26 cellular contexts compared by ENCODE assay signal in genomic region chr5:19605846-19606407, GRCh38.
DNase-seq lines count a peak whose midpoint lies in the region; ATAC-seq and TF ChIP-seq lines count a peak whose summit lies in the region.
"Had no signal": no experiment of that assay in that cellular context is flagged by ENCODE, and none has a peak within 500 bp of the region (broad histone marks: within the 10 kb centered on the region; RNA-seq: fewer than 3 reads in every experiment).

No MANE protein-coding gene starts in this region.

- H3K4me1 ChIP-seq in left lung, result no peaks in the 10 kb centered on the region
- H3K4me1 ChIP-seq: Caco-2 had no signal

- H3K4me3 ChIP-seq in left lung, result no peak overlapping the region
- H3K4me3 ChIP-seq: GM12878, SK-N-MC had no signal

- peaks cover 0 to 13% of the 10 kb centered on the region in 2 donors for H3K9me3 ChIP-seq in left lung

- H3K27ac ChIP-seq in left lung, result no peak overlapping the region
- H3K27ac ChIP-seq: brain microvascular endothelial cell, SK-N-MC had no signal

- DNase-seq in DMS53 treated with DMSO at 0.1 percent for 48 hours (lab: John Stamatoyannopoulos, UW; ENCODE audit: unreplicated experiment) (peak; percentile 75), NCI-H2029 (lab: John Stamatoyannopoulos, UW) (peak; percentile 7), SHP77 treated with DMSO at 0.1 percent for 48 hours (lab: John Stamatoyannopoulos, UW) (peak; percentile 36), left lung (no peak), pons (ENCODE audit: low spot score) (no peak), mucosa of gallbladder (ENCODE audit: low spot score) (no peak)
- DNase-seq: activated CD4-positive, alpha-beta T cell treated with anti-CD3 and anti-CD28 coated beads for 4 hours; activated CD8-positive, alpha-beta memory T cell treated with anti-CD3 and anti-CD28 coated beads for 24 hours; activated T-cell treated with anti-CD3 and anti-CD28 coated beads, Interleukin-2, amount 50 U/mL, for 1 hour; brain microvascular endothelial cell; C1 segment of cervical spinal cord; Caco-2; effector CD4-positive, alpha-beta T cell; erythroblast; foreskin fibroblast; KBM-7; naive thymus-derived CD8-positive, alpha-beta T cell; NCI-H146; NCI-H226; right cardiac atrium; stimulated activated CD4-positive, alpha-beta T cell treated with anti-CD3 and anti-CD28 coated beads, Interleukin-4, amount 100 ng/mL, for 4 hours; stimulated activated naive CD4-positive, alpha-beta T cell; T-helper 2 cell had no signal

- intact Hi-C loops in left lung (cut with DNase I), result no loop called here

- no peaks in the 10 kb centered on the region for H3K36me3 ChIP-seq in left lung
- H3K36me3 ChIP-seq: brain microvascular endothelial cell had no signal

- ATAC-seq in left lung (peak; percentile 84), HG03520 (IDR thresholded peaks at IDR 0.05; ENCODE audit: unreplicated experiment) (no peak)
- ATAC-seq: GM12878; naive thymus-derived CD8-positive, alpha-beta T cell; right cardiac atrium had no signal

- TF ChIP-seq CTCF in left lung (IDR thresholded peaks at IDR 0.05), result no peak

- H3K27me3 ChIP-seq in left lung, result no peaks in the 10 kb centered on the region
- H3K27me3 ChIP-seq: brain microvascular endothelial cell had no signal

Comparison
In these comparisons a context has a peak if more than half of its experiments do, and no peak if none do; other contexts are left out.
1. DNase-seq: peak in DMS53 treated with DMSO at 0.1 percent for 48 hours (single experiment), NCI-H2029 (single experiment) and SHP77 treated with DMSO at 0.1 percent for 48 hours (single experiment); none in left lung (0 of 2), pons (single experiment) and mucosa of gallbladder (single experiment).